In the genomic region with DNA sequence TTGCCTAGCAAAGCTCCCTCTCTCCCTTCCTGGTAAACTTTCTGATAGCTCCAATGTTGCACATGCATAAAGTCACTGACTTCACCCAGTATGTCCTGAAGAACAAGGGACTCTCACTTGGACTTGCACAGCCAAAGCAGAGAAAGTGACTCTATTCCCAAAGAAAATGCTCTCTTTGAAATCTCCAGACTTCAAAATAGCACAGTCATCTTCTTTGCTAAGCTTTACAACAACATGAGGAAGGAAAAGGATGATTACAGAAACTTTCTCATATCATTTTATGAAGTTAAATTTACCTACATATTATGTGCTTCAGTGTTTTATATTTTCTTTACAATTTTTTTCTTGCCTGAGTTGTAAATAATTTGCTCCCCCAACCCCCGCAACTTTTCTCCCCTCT, we compare ENCODE assay signal across 24 cellular contexts.
"Had no signal": no experiment of that assay in that cellular context is flagged by ENCODE, and none has a peak within 500 bp of the region (broad histone marks: within the 10 kb centered on the region; RNA-seq: fewer than 3 reads in every experiment).

No MANE protein-coding gene starts in this region.

- H2AFZ ChIP-seq: hepatocyte had no signal

- ATAC-seq: natural killer cell; right cardiac atrium; stimulated activated effector memory CD8-positive, alpha-beta T cell treated with anti-CD3 and anti-CD28 coated beads, Interleukin-12 subunit alpha, Interleukin-12 subunit beta, amount 100 ng/mL, for 72 hours; upper lobe of right lung had no signal

- H3K4me1 ChIP-seq: suprapubic skin, upper lobe of right lung, uterus had no signal

- FAIRE-seq: small intestine had no signal

- H3K27me3 Mint-ChIP-seq: naive B cell; progenitor cell of endocrine pancreas; stimulated activated naive CD8-positive, alpha-beta T cell treated with anti-CD3 and anti-CD28 coated beads, Interleukin-15, Interleukin-2, amounts not matched to agents 100 ng/mL and 50 ng/mL, for 24 hours had no signal

- H3K4me3 Mint-ChIP-seq: mesothelial cell of epicardium; naive B cell; natural killer cell; stimulated activated effector memory CD8-positive, alpha-beta T cell treated with anti-CD3 and anti-CD28 coated beads, Interleukin-12 subunit alpha, Interleukin-12 subunit beta, amount 100 ng/mL, for 72 hours; stimulated activated naive CD8-positive, alpha-beta T cell treated with anti-CD3 and anti-CD28 coated beads, Interleukin-15, Interleukin-2, amounts not matched to agents 100 ng/mL and 50 ng/mL, for 24 hours had no signal

- H3K27ac ChIP-seq: hepatocyte, left ventricle myocardium inferior, ovary, sigmoid colon, spleen, suprapubic skin, thoracic aorta, tibial artery, upper lobe of right lung, uterus had no signal

- H3K9me3 Mint-ChIP-seq: mesothelial cell of epicardium; naive B cell; natural killer cell; stimulated activated effector memory CD8-positive, alpha-beta T cell treated with anti-CD3 and anti-CD28 coated beads, Interleukin-12 subunit alpha, Interleukin-12 subunit beta, amount 100 ng/mL, for 72 hours; stimulated activated naive CD8-positive, alpha-beta T cell treated with anti-CD3 and anti-CD28 coated beads, Interleukin-15, Interleukin-2, amounts not matched to agents 100 ng/mL and 50 ng/mL, for 24 hours had no signal

- H3K79me2 ChIP-seq: hepatocyte had no signal

- H3K36me3 ChIP-seq: left ventricle myocardium inferior, ovary, sigmoid colon, spleen, suprapubic skin, thoracic aorta, tibial artery, upper lobe of right lung, uterus had no signal

- H3K27ac Mint-ChIP-seq: mesothelial cell of epicardium; naive B cell; natural killer cell; progenitor cell of endocrine pancreas; stimulated activated effector memory CD8-positive, alpha-beta T cell treated with anti-CD3 and anti-CD28 coated beads, Interleukin-12 subunit alpha, Interleukin-12 subunit beta, amount 100 ng/mL, for 72 hours; stimulated activated naive CD8-positive, alpha-beta T cell treated with anti-CD3 and anti-CD28 coated beads, Interleukin-15, Interleukin-2, amounts not matched to agents 100 ng/mL and 50 ng/mL, for 24 hours had no signal

- DNase-seq: islet precursor cell; left ventricle myocardium inferior; mesendoderm; naive B cell; natural killer cell; ovary; right cardiac atrium; sigmoid colon; small intestine; spleen; stimulated activated CD4-positive, alpha-beta T cell treated with anti-CD3 and anti-CD28 coated beads, Interleukin-4, amount 100 ng/mL, for 24 hours; stimulated activated naive CD4-positive, alpha-beta T cell; tibial artery; trophoblast cell; upper lobe of right lung; uterus had no signal

- H3K4me2 ChIP-seq: hepatocyte had no signal

- H3K4me1 Mint-ChIP-seq: natural killer cell had no signal

- H3K27me3 ChIP-seq: hepatocyte, ovary, sigmoid colon, spleen, suprapubic skin, tibial artery, upper lobe of right lung, uterus had no signal

- H3K4me3 ChIP-seq: hepatocyte, left ventricle myocardium inferior, lung, ovary, sigmoid colon, spleen, suprapubic skin, thoracic aorta, tibial artery, upper lobe of right lung, uterus had no signal

- H3K36me3 Mint-ChIP-seq: mesothelial cell of epicardium; naive B cell; natural killer cell; stimulated activated effector memory CD8-positive, alpha-beta T cell treated with anti-CD3 and anti-CD28 coated beads, Interleukin-12 subunit alpha, Interleukin-12 subunit beta, amount 100 ng/mL, for 72 hours had no signal

- H3K9me3 ChIP-seq: left ventricle myocardium inferior, ovary, sigmoid colon, spleen, suprapubic skin, thoracic aorta, tibial artery, upper lobe of right lung, uterus had no signal
